8 cellular contexts compared by ENCODE assay signal in genomic region chr6:106630366-106630765, GRCh38. TPM values are rescaled to one million over a fixed set of nuclear protein-coding genes. Genes with fewer than 3 reads are reported as not detected.
DNase-seq lines count a peak whose midpoint lies in the region; ATAC-seq and TF ChIP-seq lines count a peak whose summit lies in the region.

No MANE protein-coding gene starts in this region.

- no CpG with 5 or more reads among the region's 5 CpGs for WGBS in mesendoderm (ENCODE audit: extremely low coverage, insufficient coverage, low lambda C conversion rate)

- H3K4me1 Mint-ChIP-seq in GM23338: peaks cover 30% of the 10 kb centered on the region
- H3K4me1 Mint-ChIP-seq in activated naive CD8-positive, alpha-beta T cell treated with anti-CD3 and anti-CD28 coated beads, Interleukin-2, amount 50 U/mL, for 24 hours: peaks cover 57% of the 10 kb centered on the region

- no peak overlapping the region for H3K23ac ChIP-seq in mesendoderm (ENCODE audit: low read length)

- H4K20me1 ChIP-seq in GM23338 (replicated peaks; ENCODE audit: insufficient read depth): no peaks in the 10 kb centered on the region

- H2AK5ac ChIP-seq in mesendoderm (ENCODE audit: low read length): no peak overlapping the region

- no peak for ATAC-seq in GM23338
- no peak for ATAC-seq in activated naive CD8-positive, alpha-beta T cell treated with anti-CD3 and anti-CD28 coated beads, Interleukin-2, amount 50 U/mL, for 24 hours
- ATAC-seq in GM21786 (IDR thresholded peaks at IDR 0.05; ENCODE audit: unreplicated experiment): no peak
- no peak for ATAC-seq in HG03521 (IDR thresholded peaks at IDR 0.05; ENCODE audit: unreplicated experiment)

- no peaks in the 10 kb centered on the region for H3K27me3 ChIP-seq in ACC112 (ENCODE audit: insufficient read depth, low read length)
- H3K27me3 ChIP-seq in GM23338 (ENCODE audit: insufficient read depth): no peaks in the 10 kb centered on the region
- no peaks in the 10 kb centered on the region for H3K27me3 ChIP-seq in mesendoderm (ENCODE audit: insufficient read depth, low read length, poor library complexity)

- H3K4me1 ChIP-seq in ACC112 (ENCODE audit: control insufficient read depth, insufficient read depth, low read length, unreplicated experiment): peaks cover 7% of the 10 kb centered on the region
- H3K4me1 ChIP-seq in GM23338 (ENCODE audit: insufficient read depth): peaks cover 22% of the 10 kb centered on the region
- H3K4me1 ChIP-seq in mesendoderm (ENCODE audit: control insufficient read depth, low read depth, low read length): no peaks in the 10 kb centered on the region

- DNase-seq in GM23338 (ENCODE audit: low spot score): no peak
- no peak for DNase-seq in activated naive CD8-positive, alpha-beta T cell treated with anti-CD3 and anti-CD28 coated beads, Interleukin-2, amount 50 U/mL, for 24 hours
- DNase-seq in mesendoderm: peak; percentile 4
- no peak for DNase-seq in caudate nucleus (lab: John Stamatoyannopoulos, UW)
- no peak for DNase-seq in stimulated activated CD8-positive, alpha-beta memory T cell treated with anti-CD3 and anti-CD28 coated beads, Interleukin-4, amount 100 ng/mL, for 48 hours

- H3K79me2 ChIP-seq in ACC112 (ENCODE audit: control insufficient read depth, insufficient read depth, low read length, unreplicated experiment) (peaks cover 52% of the 10 kb centered on the region), GM23338 (replicated peaks; ENCODE audit: insufficient read depth) (peaks cover 69% of the 10 kb centered on the region), mesendoderm (ENCODE audit: control insufficient read depth, insufficient read depth, low read length) (peaks cover 19% of the 10 kb centered on the region)

- H3K79me1 ChIP-seq in mesendoderm (ENCODE audit: low read length): peaks cover 6% of the 10 kb centered on the region

- H3K27ac Mint-ChIP-seq in GM23338: peak overlapping the region; percentile 98; the same call in 1 of the 2 replicates
- peak overlapping the region; percentile 98 for H3K27ac Mint-ChIP-seq in activated naive CD8-positive, alpha-beta T cell treated with anti-CD3 and anti-CD28 coated beads, Interleukin-2, amount 50 U/mL, for 24 hours

- H2AFZ ChIP-seq in ACC112 (ENCODE audit: low read length, unreplicated experiment) (peak overlapping the region; percentile 87), GM23338 (no peak overlapping the region)

- TF ChIP-seq CTCF in GM23338 (conservative IDR thresholded peaks at IDR 0.05; ENCODE audit: low read depth in 2 of 2): no peak

- H3K36me3 Mint-ChIP-seq in GM23338 (ENCODE audit: low read depth): peaks cover 14% of the 10 kb centered on the region
- H3K36me3 Mint-ChIP-seq in activated naive CD8-positive, alpha-beta T cell treated with anti-CD3 and anti-CD28 coated beads, Interleukin-2, amount 50 U/mL, for 24 hours (ENCODE audit: low read depth): peaks cover 22% of the 10 kb centered on the region

- peak overlapping the region; percentile 94 for H3K4me3 Mint-ChIP-seq in GM23338
- peak overlapping the region; percentile 97 for H3K4me3 Mint-ChIP-seq in activated naive CD8-positive, alpha-beta T cell treated with anti-CD3 and anti-CD28 coated beads, Interleukin-2, amount 50 U/mL, for 24 hours

- H3K4me3 ChIP-seq in ACC112 (ENCODE audit: low read depth, low read length) (peak overlapping the region; percentile 93), GM23338 (peak overlapping the region; percentile 86), mesendoderm (ENCODE audit: low read length) (no peak overlapping the region)

- H3K9me2 ChIP-seq in GM23338 (ENCODE audit: insufficient read depth): no peaks in the 10 kb centered on the region

- no peaks in the 10 kb centered on the region; the same call in 1 of the 2 replicates for H3F3A ChIP-seq in GM23338 (replicated peaks; ENCODE audit: low read depth)

- H3K4ac ChIP-seq in mesendoderm (ENCODE audit: low read depth, low read length): no peak overlapping the region

- H3K18ac ChIP-seq in mesendoderm (ENCODE audit: low read length): no peak overlapping the region

- H4K8ac ChIP-seq in mesendoderm (ENCODE audit: low read depth, low read length): no peak overlapping the region

- H3K56ac ChIP-seq in mesendoderm (ENCODE audit: low read length): no peak overlapping the region

- H3K9me3 Mint-ChIP-seq in GM23338: no peaks in the 10 kb centered on the region
- H3K9me3 Mint-ChIP-seq in activated naive CD8-positive, alpha-beta T cell treated with anti-CD3 and anti-CD28 coated beads, Interleukin-2, amount 50 U/mL, for 24 hours: no peaks in the 10 kb centered on the region

- H3K4me2 ChIP-seq in GM23338: peak overlapping the region; percentile 99
- peak overlapping the region; percentile 4 for H3K4me2 ChIP-seq in mesendoderm (ENCODE audit: low read length)

- H2BK15ac ChIP-seq in mesendoderm (replicated peaks; ENCODE audit: low read depth): no peak overlapping the region

- H2BK5ac ChIP-seq in mesendoderm (ENCODE audit: low read length): no peak overlapping the region

- peaks cover under 1% of the 10 kb centered on the region for H3K27me3 Mint-ChIP-seq in GM23338 (ENCODE audit: insufficient read depth, low read depth, poor library complexity)
- no peaks in the 10 kb centered on the region for H3K27me3 Mint-ChIP-seq in activated naive CD8-positive, alpha-beta T cell treated with anti-CD3 and anti-CD28 coated beads, Interleukin-2, amount 50 U/mL, for 24 hours

- H3K9ac ChIP-seq in mesendoderm (ENCODE audit: low read length): no peak overlapping the region

- H3K36me3 ChIP-seq in ACC112 (ENCODE audit: insufficient read depth, low read length) (no peaks in the 10 kb centered on the region), GM23338 (ENCODE audit: insufficient read depth) (no peaks in the 10 kb centered on the region), mesendoderm (ENCODE audit: control insufficient read depth, insufficient read depth, low read length) (no peaks in the 10 kb centered on the region)

- H2BK120ac ChIP-seq in mesendoderm (ENCODE audit: low read depth, low read length): no peak overlapping the region

- H3K27ac ChIP-seq in ACC112 (ENCODE audit: low read depth, low read length) (peak overlapping the region; percentile 55; the same call in 1 of the 2 replicates), GM23338 (ENCODE audit: low read depth) (0 out of 2 replicates have a peak overlapping the region, but pooled peaks have one; percentile 92), mesendoderm (ENCODE audit: low read depth, low read length) (no peak overlapping the region), caudate nucleus (ENCODE audit: low read depth, low read length) (no peak overlapping the region)

- no peak overlapping the region for H4K5ac ChIP-seq in mesendoderm (ENCODE audit: low read length)

TF ChIP-seq in GM23338, 12 proteins besides CTCF, POLR2A, EP300 and RAD21 (continues in another document):
- TF ChIP-seq POLR2AphosphoS5 (IDR thresholded peaks at IDR 0.05; ENCODE audit: low read depth) (no peak), ZNF114 (CRISPR knock-in tag; IDR thresholded peaks at IDR 0.05) (no peak), NANOG (IDR thresholded peaks at IDR 0.05; ENCODE audit: borderline replicate concordance) (no peak)

RNA-seq across cellular contexts. Expression of gene QRSL1, which starts 1.0 kb away (rescaled TPM):
- total RNA-seq in GM23338 (2014; rRNA removed; shearing (Covaris generic)): 19.2 and 19.3 TPM in 2 replicates
- 16.6 and 18.4 TPM in 2 replicates for polyA plus RNA-seq in GM23338 (2016; fragmentation: Nextera tagmentation; extraction: Ambion mirVana)
- 10.1 TPM for polyA plus RNA-seq in mesendoderm (2013, experiment 1 of 2)
- polyA plus RNA-seq in mesendoderm (2013, experiment 2 of 2): 10.2 TPM

RNA-seq across cellular contexts. Expression of gene RTN4IP1, which starts 1.1 kb away (rescaled TPM):
- 17.0 and 17.5 TPM in 2 replicates for total RNA-seq in GM23338 (2014; rRNA removed; shearing (Covaris generic))
- 14.5 and 16.4 TPM in 2 replicates for polyA plus RNA-seq in GM23338 (2016; fragmentation: Nextera tagmentation; extraction: Ambion mirVana)
- 8.6 TPM for polyA plus RNA-seq in mesendoderm (2013, experiment 1 of 2)
- 7.6 TPM for polyA plus RNA-seq in mesendoderm (2013, experiment 2 of 2)

Comparison
In these comparisons a context has a peak if more than half of its experiments do, and no peak if none do; other contexts are left out.
1. H3K27ac ChIP-seq: peak in ACC112 (single experiment) and GM23338 (single experiment); none in mesendoderm (single experiment) and caudate nucleus (single experiment).